In genomic region chr1:65512383-65512782, GRCh38 we compare ENCODE assay signal across 1 cellular context.
TF ChIP-seq lines count a peak whose summit lies in the region.

No MANE protein-coding gene starts in this region.

TF ChIP-seq in K562, 482 proteins besides CTCF, POLR2A, EP300 and RAD21 (continued from another document):
- TF ChIP-seq CHAMP1 (IDR thresholded peaks at IDR 0.05) (0 out of 2 replicates have a peak, but pooled peaks have one; percentile 2), MCM5 (IDR thresholded peaks at IDR 0.05; ENCODE audit: low read depth) (no peak), AFF4 (CRISPR knock-in tag; IDR thresholded peaks at IDR 0.05) (no peak), RBM22 (IDR thresholded peaks at IDR 0.05; ENCODE audit: low read depth, low read length, poor library complexity, severe bottlenecking) (no peak), E2F3 (CRISPR knock-in tag; IDR thresholded peaks at IDR 0.05) (no peak), RAD51 (IDR thresholded peaks at IDR 0.05; ENCODE audit: borderline replicate concordance, low read depth) (no peak), XRCC4 (IDR thresholded peaks at IDR 0.05; ENCODE audit: extremely low read depth, insufficient read depth, insufficient read length) (no peak), NFIC (IDR thresholded peaks at IDR 0.05) (0 out of 2 replicates have a peak, but pooled peaks have one; percentile 24)
